8 cellular contexts compared by ENCODE assay signal in the genomic region with DNA sequence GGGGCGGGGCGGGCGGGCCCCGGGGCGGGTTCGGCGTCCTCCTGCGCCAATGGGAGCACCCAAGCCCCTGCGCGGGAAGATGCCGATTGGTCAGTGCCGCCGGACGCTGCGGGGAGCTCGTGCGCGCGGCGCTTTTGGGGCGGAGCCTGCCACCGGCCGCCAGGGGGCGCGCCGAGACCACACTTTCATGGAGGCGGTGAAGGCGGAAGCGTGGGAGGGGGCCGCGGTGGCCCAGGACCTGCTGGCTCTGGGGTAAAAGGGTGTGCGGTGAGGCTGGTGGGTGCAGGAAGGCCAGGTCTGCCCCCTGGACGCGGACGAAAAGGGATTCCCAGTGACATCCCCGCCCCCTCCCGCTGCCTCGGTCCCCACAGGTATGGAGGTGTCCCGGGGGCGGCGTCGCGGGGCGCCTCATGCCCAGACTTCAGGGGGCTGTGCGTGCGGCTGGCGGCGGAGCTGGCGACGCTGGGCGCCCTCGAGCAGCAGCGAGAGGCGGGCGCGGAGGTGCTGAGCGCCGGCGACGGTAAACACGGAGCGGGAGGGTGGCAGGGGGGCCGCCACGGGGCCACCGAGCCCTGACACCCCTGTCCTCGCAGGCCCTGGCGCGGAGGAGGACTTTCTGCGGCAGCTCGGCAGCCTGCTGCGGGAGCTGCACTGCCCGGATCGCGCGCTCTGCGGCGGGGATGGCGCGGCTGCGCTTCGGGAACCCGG. TPM values are rescaled to one million over a fixed set of nuclear protein-coding genes. Genes with fewer than 3 reads are reported as not detected.
DNase-seq lines count a peak whose midpoint lies in the region; ATAC-seq, FAIRE-seq and TF ChIP-seq lines count a peak whose summit lies in the region.

FAM98C (plus strand) TSS at position 127 of the 708 bp plus-strand sequence; CDS start at position 188, 61 bp downstream.

- peak; percentile 91 for TF ChIP-seq CTCF in DOHH2 (IDR thresholded peaks at IDR 0.05; ENCODE audit: low read depth, low read length, poor library complexity, severe bottlenecking)

- peak within 1 kb of the TSS; percentile 82 for H3K4me3 ChIP-seq in DOHH2 (ENCODE audit: low read length)
- H3K4me3 ChIP-seq in Karpas-422 (ENCODE audit: low read length), result peak within 1 kb of the TSS; percentile 90

- peaks cover 0 to 18% (median 0%) of the 10 kb centered on the region in 3 donors for H3K36me3 Mint-ChIP-seq in naive thymus-derived CD8-positive, alpha-beta T cell

- peaks cover 0 to 8% (median 0%) of the 10 kb centered on the region in 5 donors for H3K27me3 Mint-ChIP-seq in naive thymus-derived CD8-positive, alpha-beta T cell

- ATAC-seq in GM21825 (IDR thresholded peaks at IDR 0.05; ENCODE audit: unreplicated experiment), result peak; percentile 83
- ATAC-seq in naive thymus-derived CD8-positive, alpha-beta T cell, result peak; percentile 94 to 95

- no peaks in the 10 kb centered on the region for H3K9me3 Mint-ChIP-seq in naive thymus-derived CD8-positive, alpha-beta T cell

- H3K4me1 ChIP-seq in DOHH2 (ENCODE audit: control insufficient read depth, low read length) (peaks cover 9% of the 10 kb centered on the region), Karpas-422 (ENCODE audit: low read length) (peaks cover 8% of the 10 kb centered on the region)

- peaks cover 9 to 23% (median 19%) of the 10 kb centered on the region in 4 donors for H3K4me1 Mint-ChIP-seq in naive thymus-derived CD8-positive, alpha-beta T cell

- DNase-seq in Karpas-422 (peak; percentile 99), RCC 7860 (ENCODE audit: low spot score) (peak; percentile 83), activated T-helper 1 cell treated with Interleukin-2 at 50 U/mL for 16 hours (ENCODE audit: low read depth) (peak; percentile 98), fibroblast of gingiva (ENCODE audit: low read depth) (peak; percentile 95)
- DNase-seq in naive thymus-derived CD8-positive, alpha-beta T cell, result peak; percentile 95 to 99 (median 98)
- DNase-seq in stimulated activated naive CD4-positive, alpha-beta T cell (lab: John Stamatoyannopoulos, UW), result peak; percentile 97 to 100 (median 98)

- peak within 1 kb of the TSS; percentile 76 for H3K4me2 ChIP-seq in DOHH2 (ENCODE audit: low read length)
- peak within 1 kb of the TSS; percentile 96 for H3K4me2 ChIP-seq in Karpas-422 (ENCODE audit: low read depth, low read length, poor library complexity, severe bottlenecking)

- H3K36me3 ChIP-seq in DOHH2 (ENCODE audit: control insufficient read depth, low read length) (no peaks in the 10 kb centered on the region), Karpas-422 (ENCODE audit: insufficient read depth, low read length) (no peaks in the 10 kb centered on the region)

- H3K9ac ChIP-seq in Karpas-422 (ENCODE audit: low read length), result peak within 1 kb of the TSS; percentile 83

- peaks cover 4% of the 10 kb centered on the region; the same call in 1 of the 2 replicates for H3K79me2 ChIP-seq in DOHH2 (ENCODE audit: control insufficient read depth, low read length)
- H3K79me2 ChIP-seq in Karpas-422 (ENCODE audit: low read length), result no peaks in the 10 kb centered on the region

- FAIRE-seq in RCC 7860 (lab: Jason Lieb, UNC), result no peak

- H3K27ac ChIP-seq in DOHH2 (ENCODE audit: low read depth, low read length) (no peak within 1 kb of the TSS; the same call in 1 of the 2 replicates), Karpas-422 (ENCODE audit: low read length) (no peak within 1 kb of the TSS)

- peak within 1 kb of the TSS; percentile 82 to 98 (median 94) for H3K27ac Mint-ChIP-seq in naive thymus-derived CD8-positive, alpha-beta T cell

- POLR2A ChIA-PET in naive thymus-derived CD8-positive, alpha-beta T cell (lab: Charles Lee), result interaction anchor here (0.8 to 2.9 kb wide), 23 partner anchors 9 to 529 kb away, joined by 3 to 38 read pairs (median 5); partner anchors contain the start of genes ACTN4, CATSPERG, EIF3K and GGN

- H3F3A ChIP-seq in DOHH2 (ENCODE audit: control insufficient read depth, insufficient read depth), result no peaks in the 10 kb centered on the region

- H4K20me1 ChIP-seq in DOHH2 (ENCODE audit: control insufficient read depth, insufficient read depth, low read depth, low read length), result no peaks in the 10 kb centered on the region
- H4K20me1 ChIP-seq in Karpas-422 (ENCODE audit: insufficient read depth, low read depth, low read length), result no peaks in the 10 kb centered on the region

- H3K4me3 Mint-ChIP-seq in naive thymus-derived CD8-positive, alpha-beta T cell, result peak within 1 kb of the TSS; percentile 86 to 96 (median 93)

- no peaks in the 10 kb centered on the region for H3K9me2 ChIP-seq in DOHH2 (replicated peaks; ENCODE audit: control insufficient read depth, low read length)
- no peaks in the 10 kb centered on the region for H3K9me2 ChIP-seq in Karpas-422 (replicated peaks; ENCODE audit: insufficient read depth, low read length)

- no peaks in the 10 kb centered on the region for H3K9me3 ChIP-seq in DOHH2 (ENCODE audit: control insufficient read depth, insufficient read depth, low read length)
- no peaks in the 10 kb centered on the region for H3K9me3 ChIP-seq in Karpas-422 (ENCODE audit: low read length)

- H3K27me3 ChIP-seq in DOHH2 (ENCODE audit: control insufficient read depth, low read length), result no peaks in the 10 kb centered on the region
- no peaks in the 10 kb centered on the region for H3K27me3 ChIP-seq in Karpas-422 (ENCODE audit: low read length)

- peak within 1 kb of the TSS; percentile 95 for H2AFZ ChIP-seq in Karpas-422 (ENCODE audit: low read length)

RNA-seq across cellular contexts. Expression of gene FAM98C, which starts in this region (rescaled TPM):
- total RNA-seq in Karpas-422 (2014; rRNA removed; shearing (Covaris generic); ENCODE audit: low replicate concordance), result 12.8 and 21.4 TPM in 2 replicates
- total RNA-seq in naive thymus-derived CD8-positive, alpha-beta T cell, result 10 to 100 TPM; 39.6 to 45.0 TPM
- polyA plus RNA-seq in naive thymus-derived CD8-positive, alpha-beta T cell, result 10 to 100 TPM; 12.6 to 15.5 (median 15.4) TPM
